ENCODE assay signal across 14 cellular contexts in genomic region chr11:59891781-59892181, GRCh38. TPM values are rescaled to one million over a fixed set of nuclear protein-coding genes. Genes with fewer than 3 reads are reported as not detected.
DNase-seq lines count a peak whose midpoint lies in the region; ATAC-seq and TF ChIP-seq lines count a peak whose summit lies in the region.
"Had no signal": no experiment of that assay in that cellular context is flagged by ENCODE, and none has a peak within 500 bp of the region (broad histone marks: within the 10 kb centered on the region; RNA-seq: fewer than 3 reads in every experiment).

No MANE protein-coding gene starts in this region.

- H3K4me3 Mint-ChIP-seq in GM23338, result no peak overlapping the region

- H3K9me3 Mint-ChIP-seq in GM23338, result peaks cover 30% of the 10 kb centered on the region

- no peaks in the 10 kb centered on the region for H3F3A ChIP-seq in GM23338 (replicated peaks; ENCODE audit: low read depth)

- H3K4me2 ChIP-seq in GM23338, result peak overlapping the region; percentile 6; the same call in 1 of the 2 replicates

- H3K27me3 ChIP-seq in GM23338 (ENCODE audit: insufficient read depth), result no peaks in the 10 kb centered on the region
- H3K27me3 ChIP-seq: BE2C, body of pancreas had no signal

- peak overlapping the region; percentile 75 for H2AFZ ChIP-seq in GM23338

- peaks cover 18% of the 10 kb centered on the region; the same call in 2 of the 3 replicates for H3K36me3 Mint-ChIP-seq in GM23338 (ENCODE audit: low read depth)

- H3K27ac Mint-ChIP-seq in GM23338, result peak overlapping the region; percentile 91

- ATAC-seq in GM23338 (peak; percentile 98), HG02610 (IDR thresholded peaks at IDR 0.05; ENCODE audit: unreplicated experiment) (no peak), GM18511 (IDR thresholded peaks at IDR 0.05; ENCODE audit: unreplicated experiment) (no peak)
- ATAC-seq: body of pancreas had no signal

- peaks cover 6% of the 10 kb centered on the region; the same call in 1 of the 2 replicates for H3K9me2 ChIP-seq in GM23338 (ENCODE audit: insufficient read depth)

- H3K27me3 Mint-ChIP-seq in GM23338 (ENCODE audit: insufficient read depth, low read depth, poor library complexity), result peaks cover 8% of the 10 kb centered on the region

- peak; percentile 79 for DNase-seq in GM23338 (ENCODE audit: low spot score)
- peak; percentile 18 for DNase-seq in NCI-H526 treated with DMSO at 0.1 percent for 48 hours (lab: John Stamatoyannopoulos, UW)
- peak; percentile 66 for DNase-seq in fibroblast of pulmonary artery (ENCODE audit: low read depth)
- peak; percentile 56 for DNase-seq in myocyte (ENCODE audit: low read depth)
- no peak for DNase-seq in inferior parietal cortex (ENCODE audit: extremely low spot score)
- no peak for DNase-seq in NCI-H748 treated with DMSO at 0.1 percent for 48 hours (lab: John Stamatoyannopoulos, UW)
- DNase-seq: activated naive CD4-positive, alpha-beta T cell; body of pancreas; NCI-H1092 treated with DMSO at 0.1 percent for 48 hours had no signal

- no peak overlapping the region for H3K27ac ChIP-seq in GM23338 (ENCODE audit: low read depth)
- H3K27ac ChIP-seq: body of pancreas had no signal

- H3K4me3 ChIP-seq in GM23338, result no peak overlapping the region
- H3K4me3 ChIP-seq in fibroblast of pulmonary artery (replicated peaks; ENCODE audit: low read depth, low read length), result no peak overlapping the region
- H3K4me3 ChIP-seq: body of pancreas had no signal

- peak in 1 of 2 experiments; percentile 6; a peak in 1 of 4 replicates for TF ChIP-seq CTCF in GM23338 (conservative IDR thresholded peaks at IDR 0.05; ENCODE audit: low read depth in 2 of 2)
- TF ChIP-seq CTCF in fibroblast of pulmonary artery (IDR thresholded peaks at IDR 0.05; ENCODE audit: low read length, missing control alignments), result no peak

- H3K36me3 ChIP-seq in GM23338 (ENCODE audit: insufficient read depth), result 0 out of 2 replicates have a peak, but pooled peaks cover 5% of the 10 kb centered on the region
- H3K36me3 ChIP-seq: BE2C had no signal

- H3K79me2 ChIP-seq in GM23338 (replicated peaks; ENCODE audit: insufficient read depth), result no peaks in the 10 kb centered on the region

- H3K4me1 Mint-ChIP-seq in GM23338, result peaks cover 13% of the 10 kb centered on the region

- peaks cover 4% of the 10 kb centered on the region; the same call in 1 of the 2 replicates for H3K4me1 ChIP-seq in GM23338 (ENCODE audit: insufficient read depth)
- H3K4me1 ChIP-seq: BE2C, body of pancreas had no signal

- H4K20me1 ChIP-seq in GM23338 (replicated peaks; ENCODE audit: insufficient read depth), result no peaks in the 10 kb centered on the region

TF ChIP-seq in GM23338, 12 proteins besides CTCF, POLR2A, EP300 and RAD21:
- TF ChIP-seq NANOG (IDR thresholded peaks at IDR 0.05; ENCODE audit: borderline replicate concordance) (no peak), EZH2 (IDR thresholded peaks at IDR 0.05; ENCODE audit: low read depth, unreplicated experiment) (no peak), ZNF114 (CRISPR knock-in tag; IDR thresholded peaks at IDR 0.05) (no peak), POLR2AphosphoS5 (IDR thresholded peaks at IDR 0.05; ENCODE audit: low read depth) (no peak), REST (IDR thresholded peaks at IDR 0.05; ENCODE audit: unreplicated experiment) (no peak), CREB1 (CRISPR knock-in tag; IDR thresholded peaks at IDR 0.05; ENCODE audit: low read depth) (no peak)
TF ChIP-seq in GM23338: peak in this region for 0.

RNA-seq across cellular contexts. Expression of gene OOSP3, which starts 13.2 kb away (rescaled TPM):
- total RNA-seq in GM23338 (2014; rRNA removed; shearing (Covaris generic)), result not detected in 2 replicates
- 0.35 TPM in 1 of 2 replicates, not detected in the other for polyA plus RNA-seq in GM23338 (2016; fragmentation: Nextera tagmentation; extraction: Ambion mirVana)
- not detected in 2 replicates for total RNA-seq in myocyte
- polyA plus RNA-seq in myocyte (2012), result not detected
- total RNA-seq: body of pancreas, SK-MEL-5 had no signal

RNA-seq across cellular contexts. Expression of gene TCN1, which starts 25.5 kb away (rescaled TPM):
- total RNA-seq in GM23338 (2014; rRNA removed; shearing (Covaris generic)), result not detected in 2 replicates
- not detected in 2 replicates for polyA plus RNA-seq in GM23338 (2016; fragmentation: Nextera tagmentation; extraction: Ambion mirVana)
- not detected in 2 replicates for total RNA-seq in myocyte
- not detected for polyA plus RNA-seq in myocyte (2012)

RNA-seq across cellular contexts. Expression of gene OOSP1, which starts 46.5 kb away (rescaled TPM):
- not detected in 2 replicates for total RNA-seq in GM23338 (2014; rRNA removed; shearing (Covaris generic))
- polyA plus RNA-seq in GM23338 (2016; fragmentation: Nextera tagmentation; extraction: Ambion mirVana), result not detected in 2 replicates
- not detected in 2 replicates for total RNA-seq in myocyte
- not detected for polyA plus RNA-seq in myocyte (2012)
- total RNA-seq: body of pancreas, SK-MEL-5 had no signal
- polyA plus RNA-seq: keratinocyte had no signal

RNA-seq across cellular contexts. Expression of gene CBLIF, which starts 46.5 kb away (rescaled TPM):
- total RNA-seq in GM23338 (2014; rRNA removed; shearing (Covaris generic)), result not detected in 2 replicates
- not detected in 2 replicates for polyA plus RNA-seq in GM23338 (2016; fragmentation: Nextera tagmentation; extraction: Ambion mirVana)
- total RNA-seq in myocyte, result not detected in 2 replicates
- not detected for polyA plus RNA-seq in myocyte (2012)
- total RNA-seq: body of pancreas had no signal
- polyA plus RNA-seq: keratinocyte had no signal

Comparison
In these comparisons a context has a peak if more than half of its experiments do, and no peak if none do; other contexts are left out.
1. DNase-seq: peak in GM23338 (single experiment), NCI-H526 treated with DMSO at 0.1 percent for 48 hours (single experiment), fibroblast of pulmonary artery (single experiment) and myocyte (single experiment); none in inferior parietal cortex (single experiment) and NCI-H748 treated with DMSO at 0.1 percent for 48 hours (single experiment).